Comparison of ENCODE assay signal across 23 cellular contexts in genomic region chr7:117929217-117929616, GRCh38.
"Had no signal": no experiment of that assay in that cellular context is flagged by ENCODE, and none has a peak within 500 bp of the region (broad histone marks: within the 10 kb centered on the region; RNA-seq: fewer than 3 reads in every experiment).

No MANE protein-coding gene starts in this region.

- H3K36me3 ChIP-seq: colonic mucosa, esophagus muscularis mucosa, gastroesophageal sphincter, heart left ventricle, lower lobe of right lung, neural progenitor cell, tibial artery had no signal

- H3K27ac ChIP-seq: colonic mucosa, esophagus muscularis mucosa, foreskin keratinocyte, gastroesophageal sphincter, heart left ventricle, lower lobe of right lung, neural progenitor cell, parathyroid adenoma, testis, tibial artery had no signal

- H3K9me3 ChIP-seq: colonic mucosa, lower lobe of right lung, mucosa of descending colon, testis had no signal

- H3K27me3 ChIP-seq: colonic mucosa, esophagus muscularis mucosa, gastroesophageal sphincter, heart left ventricle, neural progenitor cell, testis, tibial artery had no signal

- H3K4me1 ChIP-seq: colonic mucosa, esophagus muscularis mucosa, foreskin keratinocyte, gastroesophageal sphincter, heart left ventricle, lower lobe of right lung, neural progenitor cell, parathyroid adenoma, testis, tibial artery had no signal

- DNase-seq: colonic mucosa; effector memory CD4-positive, alpha-beta T cell; foreskin keratinocyte; heart left ventricle; hippocampal formation; kidney glomerular epithelial cell; left colon; left ventricle myocardium superior; lower lobe of right lung; mucosa of descending colon; naive B cell; stimulated activated CD4-positive, alpha-beta T cell treated with anti-CD3 and anti-CD28 coated beads, Interleukin-12 subunit alpha, Interleukin-12 subunit beta, amount 100 ng/mL, for 4 hours; stimulated activated CD4-positive, alpha-beta T cell treated with anti-CD3 and anti-CD28 coated beads, Interleukin-1b, Interleukin-23, amount 100 ng/mL, for 48 hours; stimulated activated CD4-positive, alpha-beta T cell treated with anti-CD3 and anti-CD28 coated beads, Interleukin-4, amount 100 ng/mL, for 1 hour; stimulated activated naive CD8-positive, alpha-beta T cell treated with anti-CD3 and anti-CD28 coated beads, Interleukin-15, Interleukin-2, amounts not matched to agents 100 U/mL and 50 U/mL, for 24 hours; substantia nigra; testis; tibial artery had no signal

- H3K4me3 ChIP-seq: colonic mucosa, esophagus muscularis mucosa, gastroesophageal sphincter, heart left ventricle, lower lobe of right lung, mucosa of descending colon, neural progenitor cell, smooth muscle cell, testis, tibial artery had no signal
